In the genomic region with DNA sequence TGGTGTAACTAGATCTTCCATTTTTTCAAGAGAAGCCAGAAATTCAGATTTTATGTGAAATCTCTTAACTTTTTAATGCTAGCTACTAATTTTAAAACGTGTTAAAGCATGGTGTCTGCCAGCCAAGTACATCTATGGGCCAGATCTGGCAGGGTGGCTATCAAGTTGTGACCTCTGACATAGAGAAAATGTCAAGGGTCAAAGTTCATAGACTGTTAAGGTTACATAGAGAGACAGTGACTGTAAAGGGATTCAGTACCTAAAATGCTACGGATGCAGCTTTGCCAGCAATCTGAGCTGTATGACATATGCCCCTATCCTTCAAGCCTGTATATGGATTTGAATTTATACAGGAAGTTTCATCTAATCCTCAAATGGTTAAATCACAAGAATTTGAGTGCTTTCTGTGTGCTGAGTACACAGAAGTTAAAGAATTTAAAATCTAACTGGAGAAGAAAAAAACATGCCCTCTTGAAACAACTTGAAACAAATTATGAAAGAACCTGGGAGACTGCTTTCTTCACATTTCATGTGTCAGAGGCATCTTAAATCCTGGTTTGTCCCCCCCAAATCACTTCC, we compare ENCODE assay signal across 9 cellular contexts. TPM values are rescaled to one million over a fixed set of nuclear protein-coding genes. Genes with fewer than 3 reads are reported as not detected.
DNase-seq lines count a peak whose midpoint lies in the region; ATAC-seq and TF ChIP-seq lines count a peak whose summit lies in the region.
"Had no signal": no experiment of that assay in that cellular context is flagged by ENCODE, and none has a peak within 500 bp of the region (broad histone marks: within the 10 kb centered on the region; RNA-seq: fewer than 3 reads in every experiment).

No MANE protein-coding gene starts in this region.

- no peak for TF ChIP-seq POLR2A in esophagus muscularis mucosa (IDR thresholded peaks at IDR 0.05; ENCODE audit: low read depth)

- no peak for TF ChIP-seq EP300 in esophagus muscularis mucosa (IDR thresholded peaks at IDR 0.05)

- no peak for ATAC-seq in PC-3
- no peak for ATAC-seq in GM18909 (IDR thresholded peaks at IDR 0.05; ENCODE audit: poor library complexity, unreplicated experiment)

- no TSS peak for BruUV-seq in Calu3 (replicated peaks; lab: Mats Ljungman, UMichigan)
- no TSS peak for BruUV-seq in PC-3 (replicated peaks; lab: Mats Ljungman, UMichigan)

- H3K9me2 ChIP-seq in PC-3 (replicated peaks; ENCODE audit: low read length): no peaks in the 10 kb centered on the region

- H3K27me3 ChIP-seq in PC-3 (ENCODE audit: low read length) (no peaks in the 10 kb centered on the region), esophagus muscularis mucosa (no peaks in the 10 kb centered on the region), rectal smooth muscle tissue (ENCODE audit: control insufficient read depth, insufficient read depth, low read length) (no peaks in the 10 kb centered on the region)

- no peaks in the 10 kb centered on the region for H3K36me3 ChIP-seq in PC-3 (ENCODE audit: low read depth, low read length)
- H3K36me3 ChIP-seq in esophagus muscularis mucosa: peaks cover 0 to 7% (median 3%) of the 10 kb centered on the region in 4 donors
- H3K36me3 ChIP-seq in rectal smooth muscle tissue (ENCODE audit: control insufficient read depth, insufficient read depth, low read length): no peaks in the 10 kb centered on the region

- H4K20me1 ChIP-seq in PC-3 (ENCODE audit: low read length): no peaks in the 10 kb centered on the region

- WGBS in esophagus muscularis mucosa: 49% methylated on average over 2 of the region's 2 CpGs

- no peak overlapping the region for H3K27ac ChIP-seq in PC-3 (ENCODE audit: low read length)
- H3K27ac ChIP-seq in esophagus muscularis mucosa (replicated peaks in 1 of 4): peak overlapping the region; percentile 88 to 95 (median 94)
- no peak overlapping the region for H3K27ac ChIP-seq in rectal smooth muscle tissue (ENCODE audit: low read depth, low read length)

- H3K4me1 ChIP-seq in PC-3 (ENCODE audit: insufficient read depth, low read length) (peaks cover 25% of the 10 kb centered on the region), esophagus muscularis mucosa (peaks cover 32 to 42% (median 40%) of the 10 kb centered on the region in 4 donors), rectal smooth muscle tissue (ENCODE audit: control insufficient read depth, insufficient read depth, low read length) (no peaks in the 10 kb centered on the region)

- no peak for TF ChIP-seq CTCF in Calu3 (IDR thresholded peaks at IDR 0.05; ENCODE audit: unreplicated experiment)
- TF ChIP-seq CTCF in PC-3 (conservative IDR thresholded peaks at IDR 0.05; ENCODE audit: low read depth, low read length): no peak
- no peak for TF ChIP-seq CTCF in esophagus muscularis mucosa (IDR thresholded peaks at IDR 0.05)

- peaks cover 35% of the 10 kb centered on the region for H3K79me2 ChIP-seq in PC-3 (ENCODE audit: low read length)

- H3K36me3 Mint-ChIP-seq in Calu3 (ENCODE audit: insufficient read depth, unreplicated experiment): peaks cover 18% of the 10 kb centered on the region

- peak overlapping the region; percentile 95 for H3K4me3 ChIP-seq in PC-3 (ENCODE audit: low read length)
- peak overlapping the region; percentile 75 to 90 (median 86) for H3K4me3 ChIP-seq in esophagus muscularis mucosa
- H3K4me3 ChIP-seq in rectal smooth muscle tissue (ENCODE audit: low read length): peak overlapping the region; percentile 86

- H3K9ac ChIP-seq in PC-3 (ENCODE audit: low read length) (peak overlapping the region; percentile 69; the same call in 1 of the 2 replicates), rectal smooth muscle tissue (ENCODE audit: low read length) (no peak overlapping the region)

- no peaks in the 10 kb centered on the region for H3F3A ChIP-seq in PC-3 (ENCODE audit: low read length, unreplicated experiment)

- peaks cover 15% of the 10 kb centered on the region for H3K4me1 Mint-ChIP-seq in Calu3 (ENCODE audit: low read depth, unreplicated experiment)

- peak overlapping the region; percentile 81 for H3K4me3 Mint-ChIP-seq in Calu3 (ENCODE audit: low read depth, unreplicated experiment)

- peak overlapping the region; percentile 96 for H2AFZ ChIP-seq in PC-3 (ENCODE audit: low read length)

- no peaks in the 10 kb centered on the region for H3K9me3 Mint-ChIP-seq in Calu3 (ENCODE audit: low read depth, unreplicated experiment)

- H3K9me3 ChIP-seq in PC-3 (ENCODE audit: low read length): no peaks in the 10 kb centered on the region
- H3K9me3 ChIP-seq in esophagus muscularis mucosa: no peaks in the 10 kb centered on the region

- no peak overlapping the region for H3K27ac Mint-ChIP-seq in Calu3 (ENCODE audit: unreplicated experiment)

- intact Hi-C loops in Calu3 (cut with micrococcal nuclease; ENCODE audit: unreplicated experiment) (no loop called here), PC-3 (cut with micrococcal nuclease) (no loop called here), esophagus muscularis mucosa (cut with DNase I) (loop anchor here (10.0 kb wide), 1 partner anchor 172 kb away; a partner anchor contains a TSS), posterior cingulate gyrus (cut with DNase I) (no loop called here)

- H3K27me3 Mint-ChIP-seq in Calu3 (ENCODE audit: unreplicated experiment): peaks cover 31% of the 10 kb centered on the region

- CTCF ChIA-PET in Calu3 (lab: Charles Lee): no interaction called here
- CTCF ChIA-PET in PC-3 (lab: Charles Lee): no interaction called here

- peak overlapping the region; percentile 88 for H3K4me2 ChIP-seq in PC-3 (ENCODE audit: low read length)

- DNase-seq in Calu3 (no peak), PC-3 (no peak), esophagus muscularis mucosa (ENCODE audit: extremely low spot score) (no peak), NCI-H2227 (lab: John Stamatoyannopoulos, UW; ENCODE audit: unreplicated experiment) (no peak), posterior cingulate gyrus (no peak), NAMALWA (ENCODE audit: low spot score) (no peak)
- DNase-seq: NCI-H774 had no signal

- POLR2A ChIA-PET in PC-3 (lab: Charles Lee; ENCODE audit: unreplicated experiment): interaction anchor here (1.2 kb wide), 1 partner anchor 171 kb away, joined by 3 read pairs; a partner anchor contains a TSS

RNA-seq across cellular contexts. Expression of a gene that starts 1.0 kb away (rescaled TPM):
- 0.07 and 0.52 TPM in 2 replicates for total RNA-seq in Calu3 (2022)
- 7.5 and 7.8 TPM in 2 replicates for total RNA-seq in PC-3 (2014; rRNA removed)
- 10 to 100 TPM; 14.5 to 25.9 (median 23.1) TPM for total RNA-seq in esophagus muscularis mucosa

RNA-seq across cellular contexts. Expression of a gene that starts 52.5 kb away (rescaled TPM):
- total RNA-seq in Calu3 (2022) (38.7 and 48.1 TPM in 2 replicates), PC-3 (2014; rRNA removed) (37.6 and 40.8 TPM in 2 replicates), esophagus muscularis mucosa (10 to 100 TPM; 13.3 to 15.4 (median 14.0) TPM)

Comparison
In these comparisons a context has a peak if more than half of its experiments do, and no peak if none do; other contexts are left out.
1. H3K27ac ChIP-seq: peak in esophagus muscularis mucosa (4 of 4); none in PC-3 (single experiment) and rectal smooth muscle tissue (single experiment).
2. Peak in every context shown above with its lines, with median percentiles within 50 percentile points of each other: H3K4me3 ChIP-seq.